Comparison of ENCODE assay signal across 8 cellular contexts in genomic region chr1:3283849-3284248, GRCh38.
DNase-seq lines count a peak whose midpoint lies in the region; ATAC-seq, FAIRE-seq and TF ChIP-seq lines count a peak whose summit lies in the region.

No MANE protein-coding gene starts in this region.

- H3K4me1 ChIP-seq in GM12878 (ENCODE audit: control insufficient read depth, insufficient read depth, low read length), result no peaks in the 10 kb centered on the region
- H3K4me1 ChIP-seq in mesenchymal stem cell (ENCODE audit: control insufficient read depth, insufficient read depth, low read depth, low read length), result no peaks in the 10 kb centered on the region

- no peak overlapping the region for H3K14ac ChIP-seq in mesenchymal stem cell (ENCODE audit: low read length in 2 of 2)

- CTCF ChIA-PET in GM12878 (lab: Yijun Ruan, JAX), result no interaction called here

- TF ChIP-seq CTCF in 22Rv1 (IDR thresholded peaks at IDR 0.05), result peak; percentile 67
- no peak for TF ChIP-seq CTCF in GM20000 (IDR thresholded peaks at IDR 0.05; ENCODE audit: extremely low read depth, missing control alignments)
- TF ChIP-seq CTCF in GM12878 (IDR thresholded peaks at IDR 0.05 in 2 of 3, conservative IDR thresholded peaks at IDR 0.05 in 1 of 3; ENCODE audit: control insufficient read depth in 2 of 3, extremely low read depth in 1 of 3, insufficient read depth in 1 of 3, low read depth in 3 of 3, low read length in 3 of 3), result peak in 2 of 3 experiments; percentile 7 to 15; a peak in 2 of 6 replicates

- POLR2A ChIA-PET in GM12878 (lab: Charles Lee), result no interaction called here

- no peak overlapping the region for H3K4me3 Mint-ChIP-seq in T-helper 2 cell treated with Interferon-gamma antibody and Interleukin-4, amounts not matched to agents 5 μg/mL and 100 μg/mL, for 36 hours

- H2BK120ac ChIP-seq in mesenchymal stem cell (ENCODE audit: low read depth, low read length), result no peak overlapping the region

- H2AFZ ChIP-seq in GM12878 (ENCODE audit: control insufficient read depth, low read depth, low read length), result no peak overlapping the region
- no peak overlapping the region for H2AFZ ChIP-seq in mesenchymal stem cell (ENCODE audit: low read depth, low read length)

- BruUV-seq in GM12878 (replicated peaks; lab: Mats Ljungman, UMichigan), result no TSS peak

- H3K79me2 ChIP-seq in GM12878 (ENCODE audit: control insufficient read depth, insufficient read depth, low read length), result no peaks in the 10 kb centered on the region

- RAD21 ChIA-PET in GM12878 (lab: Charles Lee; ENCODE audit: unreplicated experiment), result no interaction called here

- H3K36me3 ChIP-seq in GM12878 (ENCODE audit: control insufficient read depth in 2 of 2, insufficient read depth in 2 of 2, low read length in 1 of 2), result no peaks in the 10 kb centered on the region
- no peaks in the 10 kb centered on the region for H3K36me3 ChIP-seq in mesenchymal stem cell (ENCODE audit: control insufficient read depth in 1 of 2, insufficient read depth in 2 of 2, low read depth in 1 of 2, low read length in 2 of 2)

- intact Hi-C loops in GM12878 (cut with micrococcal nuclease; ENCODE audit: unreplicated experiment), result no loop called here

- TF ChIP-seq POLR2A in GM12878 (IDR thresholded peaks at IDR 0.05; ENCODE audit: low read depth, low read length), result no peak

- no peak overlapping the region for H3K4ac ChIP-seq in mesenchymal stem cell (ENCODE audit: low read depth in 1 of 2, low read length in 2 of 2)

- no peak for FAIRE-seq in GM12878 (lab: Jason Lieb, UNC)

- H3K4me1 Mint-ChIP-seq in T-helper 2 cell treated with Interferon-gamma antibody and Interleukin-4, amounts not matched to agents 5 μg/mL and 100 μg/mL, for 36 hours (ENCODE audit: low read depth), result no peaks in the 10 kb centered on the region

- H4K91ac ChIP-seq in mesenchymal stem cell (ENCODE audit: low read length), result no peak overlapping the region

- no peak overlapping the region for H2BK15ac ChIP-seq in mesenchymal stem cell (ENCODE audit: low read depth, poor library complexity, severe bottlenecking)

- H3K23ac ChIP-seq in mesenchymal stem cell (ENCODE audit: low read length in 2 of 2), result no peak overlapping the region

- no peak overlapping the region for H3K4me2 ChIP-seq in GM12878 (ENCODE audit: control insufficient read depth, insufficient read depth)
- H3K4me2 ChIP-seq in mesenchymal stem cell (ENCODE audit: low read length, poor library complexity, severe bottlenecking), result no peak overlapping the region

- no peaks in the 10 kb centered on the region for H3K79me1 ChIP-seq in mesenchymal stem cell (replicated peaks; ENCODE audit: low read length, poor library complexity, severe bottlenecking)

- SMC1A ChIA-PET in GM12878 (lab: Charles Lee; ENCODE audit: uncharacterized antibody, unreplicated experiment), result no interaction called here

- no peaks in the 10 kb centered on the region for H3K36me3 Mint-ChIP-seq in T-helper 2 cell treated with Interferon-gamma antibody and Interleukin-4, amounts not matched to agents 5 μg/mL and 100 μg/mL, for 36 hours (ENCODE audit: low read depth)

- H3K18ac ChIP-seq in mesenchymal stem cell (ENCODE audit: low read depth in 1 of 2, low read length in 2 of 2), result no peak overlapping the region

- 37% methylated on average over 15 of the region's 22 CpGs for WGBS in GM12878 (ENCODE audit: insufficient coverage, insufficient replicate concordance, low lambda C conversion rate, missing lambda C conversion rate)
- 42% methylated on average over 22 of the region's 22 CpGs for WGBS in mesenchymal stem cell

- ATAC-seq in GM12878, result no peak

- in situ Hi-C loops in GM12878 (cut with MboI), result no loop called here

- no peak for TF ChIP-seq EP300 in GM12878 (IDR thresholded peaks at IDR 0.05; ENCODE audit: borderline replicate concordance in 1 of 2, control insufficient read depth in 1 of 2, low read depth in 2 of 2, low read length in 2 of 2)

- no peak overlapping the region for H2BK12ac ChIP-seq in mesenchymal stem cell (ENCODE audit: low read length in 2 of 2)

- H2AK5ac ChIP-seq in mesenchymal stem cell (ENCODE audit: low read length, severe bottlenecking), result no peak overlapping the region

- no peak overlapping the region for H3K4me3 ChIP-seq in GM12878
- no peak overlapping the region for H3K4me3 ChIP-seq in mesenchymal stem cell (ENCODE audit: insufficient read depth in 1 of 2, low read depth in 1 of 2, low read length in 2 of 2)

- no peak overlapping the region for H2BK5ac ChIP-seq in mesenchymal stem cell (ENCODE audit: low read depth, low read length, poor library complexity, severe bottlenecking)

- H4K8ac ChIP-seq in mesenchymal stem cell (ENCODE audit: low read length), result no peak overlapping the region

- no peak overlapping the region for H3K27ac ChIP-seq in 22Rv1
- no peak overlapping the region for H3K27ac ChIP-seq in GM12878 (ENCODE audit: control insufficient read depth, insufficient read depth)
- peak overlapping the region; percentile 71 for H3K27ac ChIP-seq in layer of hippocampus (ENCODE audit: low read depth, low read length)
- H3K27ac ChIP-seq in mesenchymal stem cell (ENCODE audit: low read length, poor library complexity, severe bottlenecking), result no peak overlapping the region

- H3K9ac ChIP-seq in GM12878 (ENCODE audit: control insufficient read depth, insufficient read depth, low read length), result no peak overlapping the region
- H3K9ac ChIP-seq in mesenchymal stem cell (ENCODE audit: low read length), result no peak overlapping the region

- DNase-seq in GM20000 (ENCODE audit: low spot score) (peak; percentile 54), GM12878 (ENCODE audit: low read depth, low spot score) (no peak), mesenchymal stem cell (no peak), NCI-H2081 (lab: John Stamatoyannopoulos, UW) (no peak), NCI-H1105 (lab: John Stamatoyannopoulos, UW) (no peak)
- DNase-seq in T-helper 2 cell treated with Interferon-gamma antibody and Interleukin-4, amounts not matched to agents 5 μg/mL and 100 μg/mL, for 36 hours (ENCODE audit: low spot score), result no peak

- no peaks in the 10 kb centered on the region for H3K9me3 Mint-ChIP-seq in T-helper 2 cell treated with Interferon-gamma antibody and Interleukin-4, amounts not matched to agents 5 μg/mL and 100 μg/mL, for 36 hours

- H3K9me3 ChIP-seq in GM12878 (replicated peaks; ENCODE audit: control insufficient read depth, insufficient read depth, low read length) (no peaks in the 10 kb centered on the region), mesenchymal stem cell (ENCODE audit: control insufficient read depth, low read length) (no peaks in the 10 kb centered on the region)

- H3K27me3 ChIP-seq in GM12878 (replicated peaks in 1 of 2; ENCODE audit: control insufficient read depth in 2 of 2, insufficient read depth in 2 of 2, low read length in 1 of 2), result no peaks in the 10 kb centered on the region
- H3K27me3 ChIP-seq in layer of hippocampus (ENCODE audit: control insufficient read depth, insufficient read depth, low read length), result peaks cover 3% of the 10 kb centered on the region
- H3K27me3 ChIP-seq in mesenchymal stem cell (ENCODE audit: control insufficient read depth in 1 of 2, insufficient read depth in 1 of 2, low read length in 2 of 2), result peaks cover 4 to 77% of the 10 kb centered on the region in 2 experiments

- no peak overlapping the region for H3K27ac Mint-ChIP-seq in T-helper 2 cell treated with Interferon-gamma antibody and Interleukin-4, amounts not matched to agents 5 μg/mL and 100 μg/mL, for 36 hours

- no peaks in the 10 kb centered on the region for H4K20me1 ChIP-seq in GM12878 (ENCODE audit: control insufficient read depth, insufficient read depth)

- TF ChIP-seq RAD21 in GM12878 (IDR thresholded peaks at IDR 0.05; ENCODE audit: insufficient read depth, low read depth, low read length), result no peak

- no peaks in the 10 kb centered on the region for H3K27me3 Mint-ChIP-seq in T-helper 2 cell treated with Interferon-gamma antibody and Interleukin-4, amounts not matched to agents 5 μg/mL and 100 μg/mL, for 36 hours (ENCODE audit: low read depth)

TF ChIP-seq in GM12878, 131 proteins besides CTCF, POLR2A, EP300 and RAD21:
- TF ChIP-seq ZZZ3 (IDR thresholded peaks at IDR 0.05; ENCODE audit: control insufficient read depth, insufficient read length, low read depth) (no peak), SUZ12 (IDR thresholded peaks at IDR 0.05; ENCODE audit: unreplicated experiment) (no peak), CEBPB (IDR thresholded peaks at IDR 0.05; ENCODE audit: borderline replicate concordance in 1 of 2, low read depth in 2 of 2, low read length in 2 of 2) (no peak), SKIL (IDR thresholded peaks at IDR 0.05; ENCODE audit: low read depth, poor library complexity, severe bottlenecking) (no peak), ZSCAN29 (IDR thresholded peaks at IDR 0.05) (no peak), SUPT20H (IDR thresholded peaks at IDR 0.05; ENCODE audit: borderline replicate concordance, control insufficient read depth, low read depth, low read length) (no peak), BHLHE40 (IDR thresholded peaks at IDR 0.05; ENCODE audit: borderline replicate concordance in 1 of 2, low read depth in 2 of 2, low read length in 1 of 2) (no peak), RAD51 (IDR thresholded peaks at IDR 0.05) (no peak), RUNX3 (IDR thresholded peaks at IDR 0.05; ENCODE audit: low read length) (no peak)
